ENCODE assay signal across 16 cellular contexts in genomic region chr10:131974034-131974817, GRCh38. TPM values are rescaled to one million over a fixed set of nuclear protein-coding genes. Genes with fewer than 3 reads are reported as not detected.
A peak's percentile ranks its signal among the peaks of the same experiment; 100 is the strongest.
DNase-seq lines count a peak whose midpoint lies in the region; ATAC-seq and TF ChIP-seq lines count a peak whose summit lies in the region.
"Had no signal": no experiment of that assay in that cellular context is flagged by ENCODE, and none has a peak within 500 bp of the region (broad histone marks: within the 10 kb centered on the region; RNA-seq: fewer than 3 reads in every experiment).

No MANE protein-coding gene starts in this region.

- peak overlapping the region; percentile 53 for H3K4me3 Mint-ChIP-seq in activated CD8-positive, alpha-beta T cell treated with anti-CD3 and anti-CD28 coated beads for 36 hours

- H3K4me3 ChIP-seq in heart left ventricle (no peak overlapping the region), spleen (no peak overlapping the region), sigmoid colon (no peak overlapping the region)
- H3K4me3 ChIP-seq: Peyer's patch, thyroid gland had no signal

- H3K27ac Mint-ChIP-seq in activated CD8-positive, alpha-beta T cell treated with anti-CD3 and anti-CD28 coated beads for 36 hours = peak overlapping the region; percentile 77

- H3K4me1 ChIP-seq in heart left ventricle (peaks cover 10 to 67% (median 37%) of the 10 kb centered on the region in 12 donors), spleen (peaks cover 8 to 64% (median 21%) of the 10 kb centered on the region in 6 donors), sigmoid colon (peaks cover 0 to 27% (median 19%) of the 10 kb centered on the region in 4 donors)

- no peak for DNase-seq in Right ventricle myocardium inferior (ENCODE audit: missing footprints)
- DNase-seq in left cardiac atrium = no peak
- DNase-seq in activated CD8-positive, alpha-beta T cell treated with anti-CD3 and anti-CD28 coated beads for 36 hours = no peak
- no peak for DNase-seq in heart left ventricle
- DNase-seq in spleen = peak; percentile 25
- no peak for DNase-seq in sigmoid colon
- DNase-seq in stimulated activated CD4-positive, alpha-beta T cell treated with anti-CD3 and anti-CD28 coated beads, Interleukin-4, amount 100 ng/mL, for 1 hour = no peak
- no peak for DNase-seq in cerebellar nuclear complex (lab: John Stamatoyannopoulos, UW)
- DNase-seq: amygdala; GDM1; NCI-H1105 treated with DMSO at 0.1 percent for 48 hours; NCI-H774; Peyer's patch; stimulated activated CD4-positive, alpha-beta T cell treated with anti-CD3 and anti-CD28 coated beads, Interleukin-2, amount 100 ng/mL, for 48 hours; thyroid gland had no signal

- peak overlapping the region in 10 of 12 donors; percentile 6 to 82 (median 66) for H3K27ac ChIP-seq in heart left ventricle
- H3K27ac ChIP-seq in spleen = peak overlapping the region in 1 of 8 donors; percentile 71
- no peak overlapping the region for H3K27ac ChIP-seq in sigmoid colon
- H3K27ac ChIP-seq: KMS-11, thyroid gland had no signal

- H3K27me3 Mint-ChIP-seq in activated CD8-positive, alpha-beta T cell treated with anti-CD3 and anti-CD28 coated beads for 36 hours = no peaks in the 10 kb centered on the region

- no peak for TF ChIP-seq EP300 in sigmoid colon (IDR thresholded peaks at IDR 0.05)

- H3K27me3 ChIP-seq in heart left ventricle (no peaks in the 10 kb centered on the region), spleen (replicated peaks in 1 of 7) (no peaks in the 10 kb centered on the region), sigmoid colon (no peaks in the 10 kb centered on the region)
- H3K27me3 ChIP-seq: Peyer's patch, thyroid gland had no signal

- ATAC-seq in Right ventricle myocardium inferior = peak; percentile 10
- ATAC-seq in left cardiac atrium = no peak
- no peak for ATAC-seq in activated CD8-positive, alpha-beta T cell treated with anti-CD3 and anti-CD28 coated beads for 36 hours
- ATAC-seq in heart left ventricle = peak in 2 of 4 donors; percentile 2 to 3

- TF ChIP-seq POLR2A in heart left ventricle (IDR thresholded peaks at IDR 0.05) = no peak
- TF ChIP-seq POLR2A in spleen (IDR thresholded peaks at IDR 0.05) = no peak
- TF ChIP-seq POLR2A in sigmoid colon (IDR thresholded peaks at IDR 0.05) = no peak

- peaks cover 90% of the 10 kb centered on the region for H3K36me3 Mint-ChIP-seq in activated CD8-positive, alpha-beta T cell treated with anti-CD3 and anti-CD28 coated beads for 36 hours (ENCODE audit: low read depth)

- H3K4me1 Mint-ChIP-seq in activated CD8-positive, alpha-beta T cell treated with anti-CD3 and anti-CD28 coated beads for 36 hours (ENCODE audit: low read depth) = peaks cover 88% of the 10 kb centered on the region

- WGBS in heart left ventricle, 4 donors = 72 to 83% (median 76%) methylated on average over 14 of the region's 14 CpGs
- WGBS in spleen, 5 donors = 88 to 95% (median 95%) methylated on average over 14 of the region's 14 CpGs
- 87 to 94% methylated on average over 14 of the region's 14 CpGs for whole genome bisulfite sequencing in sigmoid colon, 2 donors

- POLR2A ChIA-PET in activated CD8-positive, alpha-beta T cell treated with anti-CD3 and anti-CD28 coated beads for 36 hours (lab: Charles Lee) = interaction anchor here (1.4 kb wide), 2 partner anchors 9 to 79 kb away, joined by 3 to 4 read pairs; no protein-coding TSS in a partner anchor

- H3K36me3 ChIP-seq in heart left ventricle = peaks cover 0 to 30% (median 23%) of the 10 kb centered on the region in 9 donors
- H3K36me3 ChIP-seq in spleen = peaks cover 0 to 33% (median 18%) of the 10 kb centered on the region in 6 donors
- H3K36me3 ChIP-seq in sigmoid colon = peaks cover 13 to 32% (median 17%) of the 10 kb centered on the region in 4 donors

- intact Hi-C loops in Right ventricle myocardium inferior (cut with DNase I) (no loop called here), left cardiac atrium (cut with DNase I) (loop anchor here in 1 of 2 donors (5.0 kb wide), 1 partner anchor 72 kb away; the partner anchor contains the start of gene PPP2R2D), heart left ventricle (cut with DNase I) (loop anchor here in 5 of 10 donors (5.0 to 10.0 kb wide), 3 partner anchors 67 to 72 kb away; partner anchors contain the start of gene PPP2R2D (in 4 of the 5)), spleen (cut with DNase I; ENCODE audit: low total_unique reads) (no loop called here), sigmoid colon (cut with DNase I) (no loop called here)
- intact Hi-C loops in activated CD8-positive, alpha-beta T cell treated with anti-CD3 and anti-CD28 coated beads for 36 hours (cut with micrococcal nuclease) = no loop called here

- no peaks in the 10 kb centered on the region for H3K9me3 Mint-ChIP-seq in activated CD8-positive, alpha-beta T cell treated with anti-CD3 and anti-CD28 coated beads for 36 hours

- H3K9me3 ChIP-seq in heart left ventricle (no peaks in the 10 kb centered on the region), spleen (no peaks in the 10 kb centered on the region), sigmoid colon (no peaks in the 10 kb centered on the region)
- H3K9me3 ChIP-seq: Peyer's patch, thyroid gland had no signal

- CTCF ChIA-PET in activated CD8-positive, alpha-beta T cell treated with anti-CD3 and anti-CD28 coated beads for 36 hours (lab: Charles Lee) = interaction anchor here (1.6 to 3.4 kb wide), 3 partner anchors 49 to 88 kb away, joined by 4 to 13 read pairs (median 12); no protein-coding TSS in a partner anchor

- TF ChIP-seq CTCF in activated CD8-positive, alpha-beta T cell treated with anti-CD3 and anti-CD28 coated beads for 36 hours (IDR thresholded peaks at IDR 0.05) = no peak
- TF ChIP-seq CTCF in heart left ventricle (IDR thresholded peaks at IDR 0.05) (no peak), spleen (IDR thresholded peaks at IDR 0.05 in 8 of 11, conservative IDR thresholded peaks at IDR 0.05 in 3 of 11) (no peak), sigmoid colon (IDR thresholded peaks at IDR 0.05) (no peak)

RNA-seq across cellular contexts. Expression of gene BNIP3, which starts 7.5 kb away (rescaled TPM):
- total RNA-seq in Right ventricle myocardium inferior = 157 TPM
- total RNA-seq in left cardiac atrium = 10 to 100 TPM; 67.1 to 87.1 TPM
- 100 to 1,000 TPM; 207 to 216 TPM for total RNA-seq in activated CD8-positive, alpha-beta T cell treated with anti-CD3 and anti-CD28 coated beads for 36 hours
- total RNA-seq in heart left ventricle = 100 to 1,000 TPM in 8 of 9 donors, 10 to 100 TPM in 1; 97.1 to 711 (median 130) TPM
- 100 to 1,000 TPM in 1 of 2 donors, 10 to 100 TPM in 1; 48.1 to 119 TPM for polyA plus RNA-seq in heart left ventricle
- total RNA-seq in spleen = 10 to 100 TPM; 13.9 to 42.6 (median 36.9) TPM
- polyA plus RNA-seq in spleen = 1 to 10 TPM; 4.2 to 8.4 (median 6.4) TPM
- total RNA-seq in sigmoid colon = 100 to 1,000 TPM in 2 of 4 donors, 10 to 100 TPM in 2; 55.9 to 125 (median 95.4) TPM
- polyA plus RNA-seq in sigmoid colon = 10 to 100 TPM in 2 of 3 donors, 1 to 10 TPM in 1; 3.9 to 11.7 (median 10.8) TPM

Comparison
In these comparisons a context has a peak if more than half of its experiments do, and no peak if none do; other contexts are left out.
1. H3K27ac ChIP-seq: peak in heart left ventricle (10 of 12); none in sigmoid colon (0 of 4).